In genomic region chr9:36765468-36766341, GRCh38 we compare ENCODE assay signal across 8 cellular contexts.
DNase-seq lines count a peak whose midpoint lies in the region; ATAC-seq and TF ChIP-seq lines count a peak whose summit lies in the region.

No MANE protein-coding gene starts in this region.

- peak; percentile 98 for ATAC-seq in HG02571 (IDR thresholded peaks at IDR 0.05; ENCODE audit: unreplicated experiment)

- no peak overlapping the region for H3K27ac ChIP-seq in iPS-20b (ENCODE audit: low read length)

- H3K9me3 ChIP-seq in iPS-20b (ENCODE audit: insufficient read depth, low read depth, low read length), result no peaks in the 10 kb centered on the region

- no peaks in the 10 kb centered on the region; the same call in 1 of the 2 replicates for H3K4me1 ChIP-seq in iPS-20b (ENCODE audit: insufficient read depth, low read length)

- DNase-seq in GM10266 (ENCODE audit: extremely low spot score), result peak; percentile 93
- peak; percentile 99 for DNase-seq in NCI-H1092 (lab: John Stamatoyannopoulos, UW)
- peak; percentile 83 for DNase-seq in T follicular helper cell (ENCODE audit: low read depth)
- peak; percentile 22 to 91 (median 76) for DNase-seq in amygdala (lab: John Stamatoyannopoulos, UW)
- DNase-seq in stimulated activated CD4-positive, alpha-beta T cell treated with anti-CD3 and anti-CD28 coated beads, Interleukin-12 subunit alpha, Interleukin-12 subunit beta, amount 100 ng/mL, for 24 hours (ENCODE audit: low read depth in 2 of 2), result peak; percentile 75 to 86
- no peak for DNase-seq in mesenteric fat pad (ENCODE audit: low spot score)

- peak overlapping the region; percentile 72; the same call in 1 of the 2 replicates for H3K9ac ChIP-seq in iPS-20b (ENCODE audit: low read depth, low read length)

- peaks cover 42% of the 10 kb centered on the region for H3K27me3 ChIP-seq in iPS-20b (ENCODE audit: insufficient read depth, low read length)

- peak overlapping the region; percentile 75 for H3K4me3 ChIP-seq in iPS-20b (ENCODE audit: low read length)

- TF ChIP-seq CTCF in GM10266 (IDR thresholded peaks at IDR 0.05; ENCODE audit: control insufficient read depth, insufficient read depth, low read depth, missing control alignments), result no peak

- H3K36me3 ChIP-seq in iPS-20b (ENCODE audit: insufficient read depth, low read depth, low read length), result no peaks in the 10 kb centered on the region
